9 cellular contexts compared by ENCODE assay signal in genomic region chr1:207885129-207886032, GRCh38. TPM values are rescaled to one million over a fixed set of nuclear protein-coding genes. Genes with fewer than 3 reads are reported as not detected.
A peak's percentile ranks its signal among the peaks of the same experiment; 100 is the strongest.
DNase-seq lines count a peak whose midpoint lies in the region; ATAC-seq and TF ChIP-seq lines count a peak whose summit lies in the region.
"Had no signal": no experiment of that assay in that cellular context is flagged by ENCODE, and none has a peak within 500 bp of the region (broad histone marks: within the 10 kb centered on the region; RNA-seq: fewer than 3 reads in every experiment).

No MANE protein-coding gene starts in this region.

- H3K79me2 ChIP-seq in HCT116 (ENCODE audit: insufficient read depth, low read length): no peaks in the 10 kb centered on the region

- TF ChIP-seq RAD21 in HCT116 (IDR thresholded peaks at IDR 0.05; ENCODE audit: low read depth): peak; percentile 92

- BruUV-seq in HCT116 (replicated peaks; lab: Mats Ljungman, UMichigan): no TSS peak

- H3K4me1 ChIP-seq in HCT116 (ENCODE audit: control insufficient read depth in 1 of 2, insufficient read depth in 2 of 2, low read length in 2 of 2) (peaks cover 0 to 8% of the 10 kb centered on the region in 2 experiments; a peak in 1 of 4 replicates), left ventricle myocardium inferior (peaks cover 84% of the 10 kb centered on the region), rectal smooth muscle tissue (ENCODE audit: control insufficient read depth, insufficient read depth, low read length) (peaks cover 3% of the 10 kb centered on the region)

- H4K20me1 ChIP-seq in HCT116 (ENCODE audit: insufficient read depth): no peaks in the 10 kb centered on the region

- H3K36me3 ChIP-seq in HCT116 (ENCODE audit: control insufficient read depth in 1 of 2, insufficient read depth in 2 of 2, low read length in 2 of 2) (no peaks in the 10 kb centered on the region), left ventricle myocardium inferior (peaks cover 19% of the 10 kb centered on the region), rectal smooth muscle tissue (ENCODE audit: control insufficient read depth, insufficient read depth, low read length) (no peaks in the 10 kb centered on the region)

- H3K4me2 ChIP-seq in HCT116 (ENCODE audit: low read length): no peak overlapping the region

- TF ChIP-seq CTCF in HCT116 (IDR thresholded peaks at IDR 0.05 in 2 of 3, conservative IDR thresholded peaks at IDR 0.05 in 1 of 3; ENCODE audit: borderline replicate concordance in 1 of 3, insufficient read depth in 1 of 3, low read depth in 2 of 3, low read length in 2 of 3): peak; percentile 87 to 98 (median 92)
- TF ChIP-seq CTCF in left ventricle myocardium inferior (IDR thresholded peaks at IDR 0.05; ENCODE audit: borderline replicate concordance): peak; percentile 97

- H3K4me3 ChIP-seq in HCT116 (replicated peaks in 1 of 2; ENCODE audit: low read depth in 1 of 2, low read length in 2 of 2) (no peak overlapping the region), left ventricle myocardium inferior (no peak overlapping the region), rectal smooth muscle tissue (ENCODE audit: low read length) (no peak overlapping the region)
- H3K4me3 ChIP-seq: skin epidermis had no signal

- H3K9ac ChIP-seq in HCT116 (ENCODE audit: low read length): no peak overlapping the region
- no peak overlapping the region for H3K9ac ChIP-seq in rectal smooth muscle tissue (ENCODE audit: low read length)

- RAD21 ChIA-PET in HCT116 (lab: Charles Lee; ENCODE audit: low non-redundant PET in 1 of 2, low total read pairs in 2 of 2, uncharacterized antibody in 2 of 2, unreplicated experiment in 2 of 2): interaction anchor here (0.9 to 1.3 kb wide), 4 partner anchors 12 to 112 kb away, joined by 3 to 7 read pairs (median 5); no protein-coding TSS in a partner anchor

- POLR2A ChIA-PET in HCT116 (lab: Charles Lee): interaction anchor here (0.7 to 1.3 kb wide), 3 partner anchors 10 to 72 kb away, joined by 3 to 4 read pairs (median 3); no protein-coding TSS in a partner anchor

- TF ChIP-seq POLR2A in HCT116 (IDR thresholded peaks at IDR 0.05; ENCODE audit: borderline replicate concordance, extremely low read depth, insufficient read depth, insufficient read length): no peak

- no peaks in the 10 kb centered on the region for H3K9me3 ChIP-seq in HCT116 (ENCODE audit: control insufficient read depth in 1 of 2, insufficient read depth in 1 of 2, low read depth in 1 of 2, low read length in 2 of 2)
- H3K9me3 ChIP-seq in left ventricle myocardium inferior (replicated peaks): no peaks in the 10 kb centered on the region

- intact Hi-C loops in HCT116 (cut with micrococcal nuclease): loop anchor here (1.0 to 10.0 kb wide), 3 partner anchors 78 to 349 kb away; no protein-coding TSS in a partner anchor
- intact Hi-C loops in left ventricle myocardium inferior (cut with micrococcal nuclease): no loop called here

- H3K27me3 ChIP-seq in HCT116 (ENCODE audit: insufficient read depth, low read length): no peaks in the 10 kb centered on the region
- no peaks in the 10 kb centered on the region for H3K27me3 ChIP-seq in left ventricle myocardium inferior (ENCODE audit: low read depth)
- no peaks in the 10 kb centered on the region for H3K27me3 ChIP-seq in rectal smooth muscle tissue (ENCODE audit: control insufficient read depth, insufficient read depth, low read length)

- no peaks in the 10 kb centered on the region for H3K9me2 ChIP-seq in HCT116 (ENCODE audit: insufficient read depth)

- H2AFZ ChIP-seq in HCT116 (ENCODE audit: low read depth, low read length, poor library complexity, severe bottlenecking): peak overlapping the region; percentile 65

- ATAC-seq in HCT116 (peak; percentile 98), HG02588 (IDR thresholded peaks at IDR 0.05; ENCODE audit: unreplicated experiment) (no peak)

- DNase-seq in ELR (ENCODE audit: low read depth) (peak; percentile 85), HCT116 (ENCODE audit: low read depth, low spot score) (peak; percentile 63), NCI-H1105 (lab: John Stamatoyannopoulos, UW) (peak; percentile 69), T-helper 1 cell (peak; percentile 44 to 74 (median 60)), amniotic stem cell (lab: John Stamatoyannopoulos, UW) (peak; percentile 74), left ventricle myocardium inferior (peak; percentile 86)

- no peak overlapping the region for H3K27ac ChIP-seq in HCT116 (ENCODE audit: low read depth, low read length)
- peak overlapping the region; percentile 95 for H3K27ac ChIP-seq in left ventricle myocardium inferior (replicated peaks)
- peak overlapping the region; percentile 49 for H3K27ac ChIP-seq in rectal smooth muscle tissue (ENCODE audit: low read depth, low read length)

- CTCF ChIA-PET in HCT116 (lab: Charles Lee): interaction anchor here (0.8 to 4.1 kb wide), 28 partner anchors 8 to 360 kb away, joined by 3 to 63 read pairs (median 5); no protein-coding TSS in a partner anchor

TF ChIP-seq in HCT116, 20 proteins besides CTCF, POLR2A, EP300 and RAD21:
- TF ChIP-seq YY1 (IDR thresholded peaks at IDR 0.05; ENCODE audit: extremely low read depth, insufficient replicate concordance, low read depth, low read length) (peak; percentile 81), SP1 (IDR thresholded peaks at IDR 0.05; ENCODE audit: low read depth) (no peak), EGR1 (IDR thresholded peaks at IDR 0.05; ENCODE audit: low read depth) (no peak), ELF1 (IDR thresholded peaks at IDR 0.05; ENCODE audit: borderline replicate concordance, low read depth) (no peak)
- TF ChIP-seq, protein P1, sequence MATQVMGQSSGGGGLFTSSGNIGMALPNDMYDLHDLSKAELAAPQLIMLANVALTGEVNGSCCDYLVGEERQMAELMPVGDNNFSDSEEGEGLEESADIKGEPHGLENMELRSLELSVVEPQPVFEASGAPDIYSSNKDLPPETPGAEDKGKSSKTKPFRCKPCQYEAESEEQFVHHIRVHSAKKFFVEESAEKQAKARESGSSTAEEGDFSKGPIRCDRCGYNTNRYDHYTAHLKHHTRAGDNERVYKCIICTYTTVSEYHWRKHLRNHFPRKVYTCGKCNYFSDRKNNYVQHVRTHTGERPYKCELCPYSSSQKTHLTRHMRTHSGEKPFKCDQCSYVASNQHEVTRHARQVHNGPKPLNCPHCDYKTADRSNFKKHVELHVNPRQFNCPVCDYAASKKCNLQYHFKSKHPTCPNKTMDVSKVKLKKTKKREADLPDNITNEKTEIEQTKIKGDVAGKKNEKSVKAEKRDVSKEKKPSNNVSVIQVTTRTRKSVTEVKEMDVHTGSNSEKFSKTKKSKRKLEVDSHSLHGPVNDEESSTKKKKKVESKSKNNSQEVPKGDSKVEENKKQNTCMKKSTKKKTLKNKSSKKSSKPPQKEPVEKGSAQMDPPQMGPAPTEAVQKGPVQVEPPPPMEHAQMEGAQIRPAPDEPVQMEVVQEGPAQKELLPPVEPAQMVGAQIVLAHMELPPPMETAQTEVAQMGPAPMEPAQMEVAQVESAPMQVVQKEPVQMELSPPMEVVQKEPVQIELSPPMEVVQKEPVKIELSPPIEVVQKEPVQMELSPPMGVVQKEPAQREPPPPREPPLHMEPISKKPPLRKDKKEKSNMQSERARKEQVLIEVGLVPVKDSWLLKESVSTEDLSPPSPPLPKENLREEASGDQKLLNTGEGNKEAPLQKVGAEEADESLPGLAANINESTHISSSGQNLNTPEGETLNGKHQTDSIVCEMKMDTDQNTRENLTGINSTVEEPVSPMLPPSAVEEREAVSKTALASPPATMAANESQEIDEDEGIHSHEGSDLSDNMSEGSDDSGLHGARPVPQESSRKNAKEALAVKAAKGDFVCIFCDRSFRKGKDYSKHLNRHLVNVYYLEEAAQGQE (IDR thresholded peaks at IDR 0.05; ENCODE audit: low read depth): no peak

RNA-seq across cellular contexts. Expression of gene CD34, which starts 25.5 kb away (rescaled TPM):
- total RNA-seq in HCT116 (2021; ENCODE audit: unreplicated experiment) (0.07 TPM), left ventricle myocardium inferior (69.6 TPM)
- polyA plus RNA-seq in HCT116 (2012): not detected in 2 replicates

Comparison
In these comparisons a context has a peak if more than half of its experiments do, and no peak if none do; other contexts are left out.
1. RNA of gene CD34, which starts 25.5 kb away (total RNA-seq): 69.6 TPM in left ventricle myocardium inferior (single experiment); 0.07 TPM in HCT116 (single experiment); every median in the first group is over 10 times any median in the second.
2. Peak in every context shown above with its lines, with median percentiles within 50 percentile points of each other: DNase-seq.